Comparison of ENCODE assay signal across 1 cellular context in the genomic region with DNA sequence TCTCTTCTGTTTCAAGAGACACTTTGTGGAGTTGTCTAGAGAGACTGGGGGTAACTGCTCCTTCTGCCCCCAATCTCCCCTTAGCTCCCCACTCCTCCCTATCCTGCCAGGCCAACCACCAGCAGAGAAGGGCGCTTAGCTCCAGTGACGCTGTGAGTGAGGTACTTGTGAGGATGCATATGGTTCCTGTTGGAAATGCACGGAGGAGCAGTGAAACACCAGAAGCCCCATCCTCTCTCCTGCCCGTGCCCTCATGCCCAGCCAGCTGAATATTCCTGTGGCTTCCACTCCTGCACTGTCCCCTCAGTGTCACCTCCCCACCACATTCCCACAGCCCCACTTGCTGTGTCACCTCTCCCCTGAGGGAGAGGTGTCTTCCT.
TF ChIP-seq lines count a peak whose summit lies in the region.

No MANE protein-coding gene starts in this region.

TF ChIP-seq in endothelial cell of umbilical vein, 7 proteins besides CTCF, POLR2A, EP300 and RAD21 (continued from another document):
- TF ChIP-seq MYC (IDR thresholded peaks at IDR 0.05; ENCODE audit: low read depth, low read length) = no peak
- no peak for TF ChIP-seq EZH2 (IDR thresholded peaks at IDR 0.05; ENCODE audit: borderline replicate concordance, low read depth, low read length, severe bottlenecking)
TF ChIP-seq in endothelial cell of umbilical vein: peak in this region for 0.
